9 cellular contexts compared by ENCODE assay signal in the genomic region with DNA sequence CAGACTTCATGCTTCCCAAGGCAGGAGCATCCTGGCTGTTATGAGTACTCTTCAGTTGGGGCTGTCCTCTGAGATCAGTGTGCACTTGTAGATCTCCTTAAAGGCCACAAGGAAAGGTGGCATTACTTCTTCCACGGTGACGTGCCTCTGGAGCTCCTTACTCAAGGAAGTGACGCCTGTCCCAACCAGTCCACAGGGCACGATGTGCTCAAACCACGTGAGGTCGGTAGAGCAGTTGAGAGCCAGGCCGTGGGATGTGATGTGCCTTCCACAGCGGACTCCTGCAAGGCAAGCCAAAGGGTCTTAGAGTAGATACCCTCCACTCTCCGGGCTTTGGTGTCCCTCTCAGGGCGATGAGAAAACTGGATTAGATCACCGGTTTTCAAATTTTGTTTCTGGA. TPM values are rescaled to one million over a fixed set of nuclear protein-coding genes. Genes with fewer than 3 reads are reported as not detected.
DNase-seq lines count a peak whose midpoint lies in the region; ATAC-seq and TF ChIP-seq lines count a peak whose summit lies in the region.
"Had no signal": no experiment of that assay in that cellular context is flagged by ENCODE, and none has a peak within 500 bp of the region (broad histone marks: within the 10 kb centered on the region; RNA-seq: fewer than 3 reads in every experiment).

No MANE protein-coding gene starts in this region.

- H3K4me1 ChIP-seq in ACC112 (ENCODE audit: control insufficient read depth, insufficient read depth, low read length, unreplicated experiment) (peaks cover 12% of the 10 kb centered on the region), H9 (ENCODE audit: insufficient read depth, low read length) (no peaks in the 10 kb centered on the region; the same call in 1 of the 2 replicates)

- H3K56ac ChIP-seq in H9 (ENCODE audit: insufficient read length, low read depth, low read length): no peak overlapping the region

- no peak overlapping the region for H3K23ac ChIP-seq in H9 (ENCODE audit: insufficient read length, low read depth, low read length)

- H2BK120ac ChIP-seq in H9 (ENCODE audit: low read depth, low read length, poor library complexity, severe bottlenecking): no peak overlapping the region

- no peak for DNase-seq in H9
- DNase-seq in WERI-Rb-1: no peak
- DNase-seq in memory B cell (ENCODE audit: low spot score in 2 of 2): no peak
- no peak for DNase-seq in iPS-NIHi11 (ENCODE audit: low spot score)
- DNase-seq in RPMI8226: no peak
- no peak for DNase-seq in NCI-H748 treated with DMSO at 0.1 percent for 48 hours (lab: John Stamatoyannopoulos, UW)
- no peak for DNase-seq in omental fat pad (ENCODE audit: low spot score)
- DNase-seq: NCI-H446 had no signal

- H3K9me3 ChIP-seq in H9 (ENCODE audit: control insufficient read depth, low read depth, low read length) (no peaks in the 10 kb centered on the region), WERI-Rb-1 (ENCODE audit: severe bottlenecking) (no peaks in the 10 kb centered on the region)

- no peak overlapping the region for H4K5ac ChIP-seq in H9 (ENCODE audit: insufficient read length, low read depth, low read length)

- ATAC-seq in memory B cell (ENCODE audit: low read depth) (no peak), omental fat pad (ENCODE audit: low FRiP score) (no peak)

- no peak overlapping the region for H4K8ac ChIP-seq in H9 (replicated peaks; ENCODE audit: insufficient read length, low read depth, low read length)

- peaks cover 8% of the 10 kb centered on the region for H3K23me2 ChIP-seq in H9 (ENCODE audit: insufficient read length, low read depth, low read length, poor library complexity, severe bottlenecking)

- no peak overlapping the region for H2BK12ac ChIP-seq in H9 (ENCODE audit: insufficient read length, low read depth, low read length)

- no peaks in the 10 kb centered on the region for H3K36me3 ChIP-seq in ACC112 (ENCODE audit: insufficient read depth, low read length)
- H3K36me3 ChIP-seq in WERI-Rb-1: peaks cover 3% of the 10 kb centered on the region

- no CpG with 5 or more reads among the region's 11 CpGs for WGBS in H9 (ENCODE audit: extremely low coverage, insufficient read length, low lambda C conversion rate)

- H2AFZ ChIP-seq in ACC112 (ENCODE audit: low read length, unreplicated experiment) (peak overlapping the region; percentile 69), H9 (ENCODE audit: low read length) (no peak overlapping the region)

- no peak overlapping the region for H3T11ph ChIP-seq in H9 (ENCODE audit: low read length)

- no peaks in the 10 kb centered on the region for H3K79me2 ChIP-seq in ACC112 (ENCODE audit: control insufficient read depth, insufficient read depth, low read length, unreplicated experiment)
- no peaks in the 10 kb centered on the region for H3K79me2 ChIP-seq in H9 (ENCODE audit: insufficient read depth, low read length)

- peak overlapping the region; percentile 3 for H3K9ac ChIP-seq in H9 (ENCODE audit: extremely low read depth, insufficient read length, low read length)

- no peak overlapping the region for H2AK5ac ChIP-seq in H9 (ENCODE audit: insufficient read length, low read length)

- no peak overlapping the region for H3K27ac ChIP-seq in ACC112 (ENCODE audit: low read depth, low read length)
- H3K27ac ChIP-seq in H9 (ENCODE audit: insufficient read length, low read depth, low read length): no peak overlapping the region
- H3K27ac ChIP-seq in WERI-Rb-1: peak overlapping the region; percentile 98; the same call in 1 of the 2 replicates

- H3K14ac ChIP-seq in H9 (ENCODE audit: insufficient read depth, low read length): no peak overlapping the region

- H3K27me3 Mint-ChIP-seq in H9 (ENCODE audit: low read depth): no peaks in the 10 kb centered on the region
- H3K27me3 Mint-ChIP-seq in memory B cell: no peaks in the 10 kb centered on the region

- H3K4me3 ChIP-seq in ACC112 (ENCODE audit: low read depth, low read length): peak overlapping the region; percentile 85
- H3K4me3 ChIP-seq in WERI-Rb-1 (ENCODE audit: low read depth, low read length): no peak overlapping the region

- H3K4ac ChIP-seq in H9 (ENCODE audit: low read depth, low read length): no peak overlapping the region

- no peaks in the 10 kb centered on the region for H4K20me1 ChIP-seq in H9 (ENCODE audit: control insufficient read depth, insufficient read depth, insufficient read length)

- H2BK15ac ChIP-seq in H9 (ENCODE audit: low read depth, low read length): no peak overlapping the region

- TF ChIP-seq CTCF in H9 (conservative IDR thresholded peaks at IDR 0.05) (no peak), WERI-Rb-1 (IDR thresholded peaks at IDR 0.05; ENCODE audit: low read depth, low read length) (no peak), omental fat pad (IDR thresholded peaks at IDR 0.05) (no peak)

- no peaks in the 10 kb centered on the region for H3K79me1 ChIP-seq in H9 (ENCODE audit: insufficient read depth, low read depth, low read length, poor library complexity, severe bottlenecking)

- H3K9me3 Mint-ChIP-seq in H9 (peaks cover 9 to 15% of the 10 kb centered on the region in 2 experiments), memory B cell (no peaks in the 10 kb centered on the region)

- no peaks in the 10 kb centered on the region for H3K27me3 ChIP-seq in ACC112 (ENCODE audit: insufficient read depth, low read length)
- H3K27me3 ChIP-seq in H9 (ENCODE audit: insufficient read depth, low read length): no peaks in the 10 kb centered on the region
- H3K27me3 ChIP-seq in WERI-Rb-1 (ENCODE audit: insufficient read depth, low read depth, severe bottlenecking): no peaks in the 10 kb centered on the region

- no peak overlapping the region for H4K91ac ChIP-seq in H9 (ENCODE audit: insufficient read length, low read depth, low read length)

- H3K4me1 Mint-ChIP-seq in H9 (peaks cover 13 to 21% of the 10 kb centered on the region in 2 experiments), memory B cell (peaks cover 9% of the 10 kb centered on the region)

- H2BK20ac ChIP-seq in H9 (ENCODE audit: low read depth, low read length, poor library complexity, severe bottlenecking): no peak overlapping the region

- peaks cover 13 to 30% (median 14%) of the 10 kb centered on the region in 3 experiments for H3K36me3 Mint-ChIP-seq in H9 (ENCODE audit: insufficient read depth in 1 of 3, low read depth in 3 of 3)
- peaks cover 5% of the 10 kb centered on the region for H3K36me3 Mint-ChIP-seq in memory B cell

- H3K4me2 ChIP-seq in H9 (ENCODE audit: insufficient read depth, insufficient read length, low read length): no peak overlapping the region

- peak overlapping the region; percentile 2 for H3K18ac ChIP-seq in H9 (ENCODE audit: insufficient read length, low read depth, low read length)

- H3K4me3 Mint-ChIP-seq in H9 (peak overlapping the region; percentile 67 to 77), memory B cell (peak overlapping the region; percentile 66)

- peak overlapping the region; percentile 83 to 92 (median 91); a peak in 4 of 7 replicates for H3K27ac Mint-ChIP-seq in H9
- H3K27ac Mint-ChIP-seq in memory B cell: no peak overlapping the region

- H2BK5ac ChIP-seq in H9 (ENCODE audit: insufficient read length, low read length): no peak overlapping the region

RNA-seq across cellular contexts. Expression of a gene that starts 1.4 kb away (rescaled TPM):
- 7.1 and 8.2 TPM in 2 replicates for total RNA-seq in H9 (2021)
- total RNA-seq in omental fat pad: 1 to 10 TPM; 2.2 to 4.7 (median 3.4) TPM

RNA-seq across cellular contexts. Expression of a gene that starts 24.7 kb away (rescaled TPM):
- total RNA-seq in H9 (2021) (4.9 and 5.6 TPM in 2 replicates), omental fat pad (10 to 100 TPM in 3 of 4 donors, 1 to 10 TPM in 1; 8.9 to 18.1 (median 11.0) TPM)
